In genomic region chr14:59424707-59425106, GRCh38 we compare ENCODE assay signal across 23 cellular contexts. TPM values are rescaled to one million over a fixed set of nuclear protein-coding genes. Genes with fewer than 3 reads are reported as not detected.
DNase-seq lines count a peak whose midpoint lies in the region; ATAC-seq, FAIRE-seq and TF ChIP-seq lines count a peak whose summit lies in the region.
"Had no signal": no experiment of that assay in that cellular context is flagged by ENCODE, and none has a peak within 500 bp of the region (broad histone marks: within the 10 kb centered on the region; RNA-seq: fewer than 3 reads in every experiment).

No MANE protein-coding gene starts in this region.

- H3K23ac ChIP-seq in IMR-90 (ENCODE audit: low read depth, low read length) (no peak overlapping the region), mesendoderm (ENCODE audit: low read length) (no peak overlapping the region)

- H2AK5ac ChIP-seq in IMR-90 (ENCODE audit: low read depth, low read length) (no peak overlapping the region), mesendoderm (ENCODE audit: low read length) (no peak overlapping the region)

- H2BK120ac ChIP-seq in IMR-90 (ENCODE audit: low read depth, low read length) (no peak overlapping the region), mesendoderm (ENCODE audit: low read depth, low read length) (no peak overlapping the region)

- H3K4me3 ChIP-seq in IMR-90 (ENCODE audit: insufficient read depth, low read depth, low read length), result no peak overlapping the region
- no peak overlapping the region for H3K4me3 ChIP-seq in muscle layer of duodenum (ENCODE audit: low read depth in 1 of 2, low read length in 2 of 2)
- H3K4me3 ChIP-seq in testis, result no peak overlapping the region
- H3K4me3 ChIP-seq in mesendoderm (ENCODE audit: low read length), result no peak overlapping the region
- H3K4me3 ChIP-seq: colonic mucosa, GM23248, hepatocyte had no signal

- no peak overlapping the region for H4K5ac ChIP-seq in IMR-90 (ENCODE audit: low read depth, low read length)
- no peak overlapping the region for H4K5ac ChIP-seq in mesendoderm (ENCODE audit: low read length)

- dilution Hi-C loops in IMR-90 (cut with HindIII; ENCODE audit: low sequenced_read_pairs, unreplicated experiment), result no loop called here

- H2BK5ac ChIP-seq in IMR-90 (ENCODE audit: low read depth, low read length, poor library complexity, severe bottlenecking), result no peak overlapping the region
- no peak overlapping the region for H2BK5ac ChIP-seq in mesendoderm (ENCODE audit: low read length)

- no peak overlapping the region for H4K91ac ChIP-seq in IMR-90 (ENCODE audit: insufficient read depth, low read depth, low read length)

- no peak overlapping the region for H2BK20ac ChIP-seq in IMR-90 (ENCODE audit: low read depth, low read length)

- no peaks in the 10 kb centered on the region for H4K20me1 ChIP-seq in IMR-90 (ENCODE audit: insufficient read depth, low read length)

- no TSS peak for BruUV-seq in IMR-90 (replicated peaks; lab: Mats Ljungman, UMichigan)

- no peak for TF ChIP-seq RAD21 in IMR-90 (IDR thresholded peaks at IDR 0.05; ENCODE audit: low read length)

- CTCF ChIA-PET in IMR-90 (lab: Yijun Ruan, JAX), result interaction anchor here (1.3 kb wide), 1 partner anchor 17 kb away, joined by 3 read pairs; no protein-coding TSS in a partner anchor

- H4K8ac ChIP-seq in IMR-90 (ENCODE audit: low read depth in 2 of 2, low read length in 2 of 2) (no peak overlapping the region), mesendoderm (ENCODE audit: low read depth, low read length) (no peak overlapping the region)

- no peak overlapping the region for H2AK9ac ChIP-seq in IMR-90 (replicated peaks; ENCODE audit: low read depth, low read length, poor library complexity)

- intact Hi-C loops in IMR-90 (cut with micrococcal nuclease), result no loop called here
- intact Hi-C loops in testis (cut with DNase I; ENCODE audit: low total_unique reads), result loop anchor here (10.0 kb wide), 1 partner anchor 240 kb away; the partner anchor contains the start of gene DAAM1

- no peaks in the 10 kb centered on the region for H3K79me2 ChIP-seq in mesendoderm (ENCODE audit: control insufficient read depth, insufficient read depth, low read length)
- H3K79me2 ChIP-seq: hepatocyte had no signal

- FAIRE-seq in endometrium (lab: Jason Lieb, UNC), result peak; percentile 87
- FAIRE-seq: keratinocyte had no signal

- no peaks in the 10 kb centered on the region for H3K79me1 ChIP-seq in IMR-90 (ENCODE audit: low read depth in 1 of 2, low read length in 2 of 2)
- no peaks in the 10 kb centered on the region for H3K79me1 ChIP-seq in mesendoderm (ENCODE audit: low read length)

- TF ChIP-seq POLR2A in IMR-90 (IDR thresholded peaks at IDR 0.05; ENCODE audit: low read depth, low read length) (no peak), testis (IDR thresholded peaks at IDR 0.05) (no peak)

- H2BK15ac ChIP-seq in IMR-90 (ENCODE audit: low read depth, low read length) (peak overlapping the region; percentile 47; the same call in 1 of the 3 replicates), mesendoderm (replicated peaks; ENCODE audit: low read depth) (no peak overlapping the region)

- H3K9me1 ChIP-seq in IMR-90 (ENCODE audit: insufficient read depth, low read length), result peaks cover 3% of the 10 kb centered on the region; the same call in 1 of the 2 replicates

- ATAC-seq in IMR-90 (ENCODE audit: low read depth), result no peak
- no peak for ATAC-seq in omental fat pad (ENCODE audit: low FRiP score)
- ATAC-seq in HG03045 (IDR thresholded peaks at IDR 0.05; ENCODE audit: unreplicated experiment), result no peak
- no peak for ATAC-seq in HG03025 (IDR thresholded peaks at IDR 0.05; ENCODE audit: low FRiP score, unreplicated experiment)
- ATAC-seq: activated CD8-positive, alpha-beta memory T cell treated with anti-CD3 and anti-CD28 coated beads, Interleukin-2, amount 10 ng/mL, durations not matched to agents 7 days and 5 days had no signal

- H3K9ac ChIP-seq in IMR-90 (ENCODE audit: low read depth, low read length), result no peak overlapping the region
- no peak overlapping the region for H3K9ac ChIP-seq in mesendoderm (ENCODE audit: low read length)
- H3K9ac ChIP-seq: GM23248 had no signal

- H3K14ac ChIP-seq in IMR-90 (replicated peaks; ENCODE audit: low read depth, low read length), result no peak overlapping the region

- WGBS in IMR-90 (ENCODE audit: extremely low coverage in 2 of 2, insufficient read length in 1 of 2), 2 experiments, result 64 to 100% methylated on average over 1 to 2 of the region's 3 CpGs
- 46 to 50% methylated on average over 3 of the region's 3 CpGs for WGBS in testis, 2 donors
- no CpG with 5 or more reads among the region's 3 CpGs for WGBS in mesendoderm (ENCODE audit: extremely low coverage, insufficient coverage, low lambda C conversion rate)

- no peak overlapping the region for H3K4me2 ChIP-seq in IMR-90 (ENCODE audit: low read depth, low read length)
- no peak overlapping the region for H3K4me2 ChIP-seq in mesendoderm (ENCODE audit: low read length)
- H3K4me2 ChIP-seq: hepatocyte had no signal

- TF ChIP-seq CTCF in IMR-90 (conservative IDR thresholded peaks at IDR 0.05; ENCODE audit: low read depth, low read length), result no peak
- no peak for TF ChIP-seq CTCF in testis (IDR thresholded peaks at IDR 0.05)
- TF ChIP-seq CTCF in omental fat pad (IDR thresholded peaks at IDR 0.05), result no peak

- in situ Hi-C loops in IMR-90 (cut with MboI; ENCODE audit: low sequenced_read_pairs), result no loop called here

- DNase-seq in IMR-90, result no peak
- peak; percentile 78 for DNase-seq in testis
- no peak for DNase-seq in omental fat pad (ENCODE audit: low spot score)
- DNase-seq in mesendoderm, result no peak
- DNase-seq: activated CD4-positive, alpha-beta T cell treated with anti-CD3 and anti-CD28 coated beads for 1 hour; activated CD8-positive, alpha-beta memory T cell treated with anti-CD3 and anti-CD28 coated beads, Interleukin-2, amount 10 ng/mL, durations not matched to agents 7 days and 5 days; activated gamma-delta T cell treated with Interleukin-2 at 50 U/mL for 16 hours; anterior cingulate cortex; Calu3; colonic mucosa; GDM1; GM23248; KBM-7; NCI-H1092 treated with DMSO at 0.1 percent for 48 hours; NCI-H510A; T-helper 9 cell had no signal

- no peak overlapping the region for H3K18ac ChIP-seq in IMR-90 (ENCODE audit: low read depth, low read length)
- H3K18ac ChIP-seq in mesendoderm (ENCODE audit: low read length), result no peak overlapping the region

- no peak overlapping the region for H2AFZ ChIP-seq in IMR-90 (replicated peaks; ENCODE audit: low read length, poor library complexity)
- H2AFZ ChIP-seq: GM23248, hepatocyte had no signal

- H3K4me1 ChIP-seq in IMR-90 (ENCODE audit: control insufficient read depth, insufficient read depth, low read length) (peaks cover 3% of the 10 kb centered on the region), muscle layer of duodenum (ENCODE audit: control insufficient read depth in 1 of 2, insufficient read depth in 2 of 2, low read length in 2 of 2) (peaks cover 0 to 8% of the 10 kb centered on the region in 2 donors), testis (peaks cover 24% of the 10 kb centered on the region), mesendoderm (ENCODE audit: control insufficient read depth, low read depth, low read length) (no peaks in the 10 kb centered on the region)
- H3K4me1 ChIP-seq: colonic mucosa had no signal

- H3K27ac ChIP-seq in IMR-90 (ENCODE audit: insufficient read depth, low read length), result no peak overlapping the region
- H3K27ac ChIP-seq in muscle layer of duodenum (ENCODE audit: low read length), result peak overlapping the region; percentile 48
- peak overlapping the region in 1 of 2 donors; percentile 70 for H3K27ac ChIP-seq in testis
- no peak overlapping the region for H3K27ac ChIP-seq in mesendoderm (ENCODE audit: low read depth, low read length)
- H3K27ac ChIP-seq: colonic mucosa, GM23248, hepatocyte, HL-60 had no signal

- H3K36me3 ChIP-seq in IMR-90 (ENCODE audit: control insufficient read depth, insufficient read depth, low read length), result peaks cover 1% of the 10 kb centered on the region; the same call in 1 of the 2 replicates
- H3K36me3 ChIP-seq in muscle layer of duodenum (ENCODE audit: control insufficient read depth in 1 of 2, insufficient read depth in 2 of 2, low read length in 2 of 2), result no peaks in the 10 kb centered on the region
- no peaks in the 10 kb centered on the region for H3K36me3 ChIP-seq in testis (ENCODE audit: low read depth, missing control alignments)
- no peaks in the 10 kb centered on the region for H3K36me3 ChIP-seq in mesendoderm (ENCODE audit: control insufficient read depth, insufficient read depth, low read length)
- H3K36me3 ChIP-seq: colonic mucosa had no signal

- H3K56ac ChIP-seq in IMR-90 (ENCODE audit: extremely low read depth, insufficient read depth, low read length) (no peak overlapping the region), mesendoderm (ENCODE audit: low read length) (no peak overlapping the region)

- no peaks in the 10 kb centered on the region for H3K27me3 ChIP-seq in IMR-90 (ENCODE audit: control insufficient read depth, insufficient read depth, low read length)
- no peaks in the 10 kb centered on the region for H3K27me3 ChIP-seq in muscle layer of duodenum (ENCODE audit: low read depth, low read length)
- no peaks in the 10 kb centered on the region for H3K27me3 ChIP-seq in testis
- no peaks in the 10 kb centered on the region for H3K27me3 ChIP-seq in mesendoderm (ENCODE audit: insufficient read depth, low read length, poor library complexity)
- H3K27me3 ChIP-seq: colonic mucosa, hepatocyte had no signal

- POLR2A ChIA-PET in IMR-90 (lab: Charles Lee; ENCODE audit: unreplicated experiment), result no interaction called here

- H3K4ac ChIP-seq in IMR-90 (ENCODE audit: low read depth, low read length) (no peak overlapping the region), mesendoderm (ENCODE audit: low read depth, low read length) (no peak overlapping the region)

- H3K9me3 ChIP-seq in IMR-90 (ENCODE audit: control insufficient read depth, insufficient read depth, low read length), result no peaks in the 10 kb centered on the region
- no peaks in the 10 kb centered on the region for H3K9me3 ChIP-seq in muscle layer of duodenum (ENCODE audit: control insufficient read depth in 1 of 2, low read length in 2 of 2)
- H3K9me3 ChIP-seq in testis, result no peaks in the 10 kb centered on the region
- H3K9me3 ChIP-seq: colonic mucosa had no signal

RNA-seq across cellular contexts. Expression of gene GPR135, which starts 40.5 kb away (rescaled TPM):
- total RNA-seq in IMR-90 (2012; rRNA removed), result 1.3 and 1.7 TPM in 2 replicates
- 1.9 and 2.4 TPM in 2 replicates for polyA plus RNA-seq in IMR-90 (2012; rRNA removed)
- polyA plus RNA-seq in IMR-90 (2012; cell fraction: cytosol; rRNA removed), result 0.17 and 1.6 TPM in 2 replicates
- 18.5 and 37.9 TPM in 2 replicates for polyA plus RNA-seq in IMR-90 (2012; cell fraction: nucleus; rRNA removed; ENCODE audit: low replicate concordance)
- 10 to 100 TPM; 33.1 to 71.2 TPM for total RNA-seq in testis
- polyA plus RNA-seq in testis (ENCODE audit: insufficient read depth, low read depth, low replicate concordance), result 25.8 TPM
- total RNA-seq in omental fat pad, result 1 to 10 TPM; 4.1 to 6.8 (median 5.1) TPM
- polyA plus RNA-seq in mesendoderm (2013, experiment 1 of 2), result 0.87 TPM
- polyA plus RNA-seq in mesendoderm (2013, experiment 2 of 2), result 0.87 TPM

RNA-seq across cellular contexts. Expression of gene L3HYPDH, which starts 59.5 kb away (rescaled TPM):
- 40.9 and 54.7 TPM in 2 replicates for total RNA-seq in IMR-90 (2012; rRNA removed)
- polyA plus RNA-seq in IMR-90 (2012; rRNA removed), result 45.3 and 49.1 TPM in 2 replicates
- 13.5 and 29.2 TPM in 2 replicates for polyA plus RNA-seq in IMR-90 (2012; cell fraction: cytosol; rRNA removed)
- polyA plus RNA-seq in IMR-90 (2012; cell fraction: nucleus; rRNA removed; ENCODE audit: low replicate concordance), result 181 and 246 TPM in 2 replicates
- 10 to 100 TPM; 63.2 to 74.3 TPM for total RNA-seq in testis
- polyA plus RNA-seq in testis (ENCODE audit: insufficient read depth, low read depth, low replicate concordance), result 48.2 TPM
- total RNA-seq in omental fat pad, result 10 to 100 TPM; 54.1 to 79.7 (median 75.6) TPM
- 12.5 TPM for polyA plus RNA-seq in mesendoderm (2013, experiment 1 of 2)
- polyA plus RNA-seq in mesendoderm (2013, experiment 2 of 2), result 11.3 TPM

RNA-seq across cellular contexts. Expression of gene JKAMP, which starts 59.6 kb away (rescaled TPM):
- total RNA-seq in IMR-90 (2012; rRNA removed) (62.2 and 124 TPM in 2 replicates), testis (10 to 100 TPM; 76.7 to 81.4 TPM), omental fat pad (10 to 100 TPM; 35.7 to 76.6 (median 58.8) TPM)
- polyA plus RNA-seq in IMR-90 (2012; rRNA removed) (90.1 and 101 TPM in 2 replicates), testis (ENCODE audit: insufficient read depth, low read depth, low replicate concordance) (87.2 TPM)
- polyA plus RNA-seq in IMR-90 (2012; cell fraction: cytosol; rRNA removed), result 16.5 and 17.9 TPM in 2 replicates
- 35.2 and 151 TPM in 2 replicates for polyA plus RNA-seq in IMR-90 (2012; cell fraction: nucleus; rRNA removed; ENCODE audit: low replicate concordance)
- polyA plus RNA-seq in mesendoderm (2013, experiment 1 of 2), result 55.9 TPM
- 57.0 TPM for polyA plus RNA-seq in mesendoderm (2013, experiment 2 of 2)

Comparison
In these comparisons a context has a peak if more than half of its experiments do, and no peak if none do; other contexts are left out.
1. RNA of gene GPR135, which starts 40.5 kb away (total RNA-seq): 33.1 to 71.2 TPM in testis; 4.1 to 6.8 TPM in omental fat pad and 1.3 to 1.7 TPM in IMR-90; every median in the first group is over 4 times any median in the second.